In genomic region chr4:84497835-84498202, GRCh38 we compare ENCODE assay signal across 9 cellular contexts. TPM values are rescaled to one million over a fixed set of nuclear protein-coding genes. Genes with fewer than 3 reads are reported as not detected.
DNase-seq lines count a peak whose midpoint lies in the region; ATAC-seq and TF ChIP-seq lines count a peak whose summit lies in the region.
"Had no signal": no experiment of that assay in that cellular context is flagged by ENCODE, and none has a peak within 500 bp of the region (broad histone marks: within the 10 kb centered on the region; RNA-seq: fewer than 3 reads in every experiment).

No MANE protein-coding gene starts in this region.

- no peak overlapping the region for H3K18ac ChIP-seq in trophoblast cell (ENCODE audit: low read length)

- no peak overlapping the region for H3K14ac ChIP-seq in trophoblast cell (ENCODE audit: low read length)

- H3K4me1 ChIP-seq in BLaER1 (no peaks in the 10 kb centered on the region), Panc1 (ENCODE audit: control insufficient read depth, insufficient read depth, low read length) (no peaks in the 10 kb centered on the region), trophoblast cell (ENCODE audit: control insufficient read depth in 1 of 2, insufficient read depth in 2 of 2, low read length in 2 of 2) (peaks cover 23 to 32% of the 10 kb centered on the region in 2 experiments)

- TF ChIP-seq CTCF in Panc1 (IDR thresholded peaks at IDR 0.05) (no peak), fibroblast of mammary gland (conservative IDR thresholded peaks at IDR 0.05; ENCODE audit: control insufficient read depth, insufficient read depth, low read depth, low read length) (no peak), GM10266 (IDR thresholded peaks at IDR 0.05; ENCODE audit: control insufficient read depth, insufficient read depth, low read depth, missing control alignments) (no peak)

- POLR2A ChIA-PET in Panc1 (lab: Charles Lee): no interaction called here

- H4K12ac ChIP-seq in trophoblast cell (ENCODE audit: low read depth, low read length): no peak overlapping the region

- no peak overlapping the region for H3K9ac ChIP-seq in BLaER1
- H3K9ac ChIP-seq in trophoblast cell (ENCODE audit: low read length): no peak overlapping the region

- CTCF ChIA-PET in Panc1 (lab: Charles Lee): no interaction called here

- no CpG with 5 or more reads among the region's 34 CpGs for WGBS in trophoblast cell (ENCODE audit: extremely low coverage, insufficient coverage, insufficient read length)

- no peaks in the 10 kb centered on the region for H3K36me3 ChIP-seq in BLaER1
- H3K36me3 ChIP-seq in Panc1 (ENCODE audit: control insufficient read depth, insufficient read depth, low read length): peaks cover 4% of the 10 kb centered on the region; the same call in 1 of the 2 replicates
- no peaks in the 10 kb centered on the region for H3K36me3 ChIP-seq in trophoblast cell (ENCODE audit: control insufficient read depth in 1 of 2, insufficient read depth in 2 of 2, low read length in 2 of 2)

- intact Hi-C loops in Panc1 (cut with micrococcal nuclease; ENCODE audit: unreplicated experiment): no loop called here

- H3K4ac ChIP-seq in trophoblast cell (ENCODE audit: low read depth, low read length): no peak overlapping the region

- H3K4me2 ChIP-seq in BLaER1: peak overlapping the region; percentile 13; the same call in 1 of the 2 replicates
- peak overlapping the region; percentile 66 for H3K4me2 ChIP-seq in trophoblast cell (ENCODE audit: low read length)

- H3K9me3 ChIP-seq in BLaER1: peaks cover 80% of the 10 kb centered on the region
- H3K9me3 ChIP-seq in Panc1 (ENCODE audit: control insufficient read depth, insufficient read depth, low read depth, low read length): no peaks in the 10 kb centered on the region
- peaks cover 12% of the 10 kb centered on the region for H3K9me3 ChIP-seq in trophoblast cell (ENCODE audit: insufficient read depth, low read depth, low read length)

- H2BK12ac ChIP-seq in trophoblast cell (ENCODE audit: low read length): no peak overlapping the region

- H2AFZ ChIP-seq in trophoblast cell (ENCODE audit: insufficient read depth, low read length, poor library complexity): peak overlapping the region; percentile 44

- no peak overlapping the region for H2BK5ac ChIP-seq in trophoblast cell (ENCODE audit: low read depth, low read length, poor library complexity)

- no peak for ATAC-seq in Panc1
- ATAC-seq in HG03280 (IDR thresholded peaks at IDR 0.05; ENCODE audit: unreplicated experiment): no peak
- ATAC-seq in HG02870 (IDR thresholded peaks at IDR 0.05; ENCODE audit: unreplicated experiment): no peak

- no peak overlapping the region for H4K91ac ChIP-seq in trophoblast cell (ENCODE audit: low read depth, low read length)

- H3K4me3 ChIP-seq in BLaER1 (peak overlapping the region; percentile 49), Panc1 (ENCODE audit: low read depth in 2 of 2, low read length in 2 of 2) (peak overlapping the region; percentile 56 to 75), fibroblast of mammary gland (ENCODE audit: control insufficient read depth, low read depth, low read length) (peak overlapping the region; percentile 52), trophoblast cell (ENCODE audit: low read depth, low read length) (no peak overlapping the region)

- no peak overlapping the region for H3K23ac ChIP-seq in trophoblast cell (ENCODE audit: low read length)

- no peaks in the 10 kb centered on the region for H4K20me1 ChIP-seq in BLaER1

- DNase-seq in Panc1 (ENCODE audit: low read depth, low spot score): no peak
- DNase-seq in fibroblast of mammary gland (ENCODE audit: low read depth): no peak
- no peak for DNase-seq in trophoblast cell
- DNase-seq in GM10266 (ENCODE audit: extremely low spot score): no peak
- DNase-seq in NCI-H1092 treated with DMSO at 0.1 percent for 48 hours (lab: John Stamatoyannopoulos, UW): no peak

- H3K27me3 ChIP-seq in BLaER1 (peaks cover 73% of the 10 kb centered on the region), Panc1 (ENCODE audit: control insufficient read depth, insufficient read depth, low read length) (peaks cover 3% of the 10 kb centered on the region; the same call in 1 of the 2 replicates), trophoblast cell (ENCODE audit: insufficient read depth, low read length) (peaks cover 86% of the 10 kb centered on the region)

- BruUV-seq in Panc1 (replicated peaks; lab: Mats Ljungman, UMichigan): no TSS peak

- H3K27ac ChIP-seq in BLaER1 (no peak overlapping the region), Panc1 (ENCODE audit: low read length) (no peak overlapping the region), trophoblast cell (ENCODE audit: low read depth, low read length) (no peak overlapping the region)

- in situ Hi-C loops in Panc1 (cut with HindIII; ENCODE audit: low pct_unique_long_range_greater_than_20kb, low sequenced_read_pairs): no loop called here

- no peak overlapping the region for H2AK5ac ChIP-seq in trophoblast cell (ENCODE audit: low read length)

- no peak overlapping the region for H4K8ac ChIP-seq in trophoblast cell (ENCODE audit: low read depth, low read length)

- H3K79me2 ChIP-seq in trophoblast cell (ENCODE audit: control insufficient read depth, insufficient read depth, low read length, poor library complexity): no peaks in the 10 kb centered on the region

- H3K79me1 ChIP-seq in trophoblast cell (ENCODE audit: low read length): no peaks in the 10 kb centered on the region

- no peak overlapping the region for H2BK120ac ChIP-seq in trophoblast cell (ENCODE audit: insufficient read depth, low read length, poor library complexity)

RNA-seq across cellular contexts. Expression of gene NKX6-1, which starts 1.3 kb away (rescaled TPM):
- 1.1 TPM for total RNA-seq in Panc1 (2021; ENCODE audit: unreplicated experiment)
- 0.74 TPM for polyA plus RNA-seq in Panc1 (2012; ENCODE audit: insufficient read length)
- polyA plus RNA-seq in trophoblast cell (2013): 0.04 TPM in 2 replicates
- polyA plus RNA-seq: IgD-negative memory B cell had no signal
